Comparison of ENCODE assay signal across 27 cellular contexts in genomic region chr9:100479820-100480219, GRCh38.
"Had no signal": no experiment of that assay in that cellular context is flagged by ENCODE, and none has a peak within 500 bp of the region (broad histone marks: within the 10 kb centered on the region; RNA-seq: fewer than 3 reads in every experiment).

No MANE protein-coding gene starts in this region.

- H3K36me3 ChIP-seq: stomach, suprapubic skin, thoracic aorta, thyroid gland, tibial artery, tibial nerve, transverse colon, upper lobe of left lung, upper lobe of right lung, uterus, vagina had no signal

- H3K27ac ChIP-seq: stomach, suprapubic skin, testis, thoracic aorta, thyroid gland, tibial artery, tibial nerve, transverse colon, upper lobe of left lung, upper lobe of right lung, uterus, vagina had no signal

- H3K4me1 ChIP-seq: stomach, suprapubic skin, testis, thyroid gland, tibial artery, tibial nerve, transverse colon, upper lobe of left lung, upper lobe of right lung, uterus, vagina had no signal

- ATAC-seq: stimulated activated effector memory CD8-positive, alpha-beta T cell treated with anti-CD3 and anti-CD28 coated beads, Interleukin-12 subunit alpha, Interleukin-12 subunit beta, amount 100 ng/mL, for 72 hours; stimulated activated memory B cell treated with anti-CD40 and anti-IgM and Interleukin-4, amounts not matched to agents 10 μg/mL and 1 μg/mL and 100 μg/mL, for 72 hours; stimulated activated naive B cell treated with anti-CD40 and anti-IgM and Interleukin-4, amounts not matched to agents 10 μg/mL and 1 μg/mL and 100 μg/mL, for 72 hours; stimulated activated naive CD8-positive, alpha-beta T cell treated with anti-CD3 and anti-CD28 coated beads, Interleukin-15, amount 100 ng/mL, for 72 hours; stimulated activated naive CD8-positive, alpha-beta T cell treated with anti-CD3 and anti-CD28 coated beads, Interleukin-15, Interleukin-2, amounts not matched to agents 100 U/mL and 50 U/mL, for 24 hours; upper lobe of right lung had no signal

- DNase-seq: stimulated activated CD4-positive, alpha-beta T cell treated with anti-CD3 and anti-CD28 coated beads, Interleukin-2, amount 100 ng/mL, for 48 hours; stimulated activated CD4-positive, alpha-beta T cell treated with anti-CD3 and anti-CD28 coated beads, Interleukin-4, amount 100 ng/mL, for 1 hour; stimulated activated CD4-positive, alpha-beta T cell treated with anti-CD3 and anti-CD28 coated beads, Interleukin-4, amount 100 ng/mL, for 24 hours; stimulated activated CD4-positive, alpha-beta T cell treated with anti-CD3 and anti-CD28 coated beads, Interleukin-4, amount 100 ng/mL, for 4 hours; stimulated activated CD8-positive, alpha-beta memory T cell treated with anti-CD3 and anti-CD28 coated beads, Interleukin-4, amount 100 ng/mL, for 48 hours; stimulated activated naive B cell treated with anti-CD40 and anti-IgM and Interleukin-4, amounts not matched to agents 10 μg/mL and 1 μg/mL and 100 μg/mL, for 72 hours; stimulated activated naive CD4-positive, alpha-beta T cell; stimulated activated naive CD4-positive, alpha-beta T cell treated with Interleukin-2 at 50 U/mL for 16 hours; stimulated activated naive CD8-positive, alpha-beta T cell treated with anti-CD3 and anti-CD28 coated beads, Interleukin-15, amount 100 ng/mL, for 72 hours; stimulated activated naive CD8-positive, alpha-beta T cell treated with anti-CD3 and anti-CD28 coated beads, Interleukin-15, Interleukin-2, amounts not matched to agents 100 U/mL and 50 U/mL, for 24 hours; stomach; substantia nigra; testis; thyroid gland; tibial artery; transverse colon; trophoblast cell; upper lobe of left lung; upper lobe of right lung; uterus had no signal

- FAIRE-seq: urothelium cell line had no signal

- H3K9me3 ChIP-seq: stomach, suprapubic skin, testis, thoracic aorta, thyroid gland, tibial artery, tibial nerve, transverse colon, upper lobe of left lung, upper lobe of right lung, uterus, vagina had no signal

- H3K4me3 ChIP-seq: stomach, suprapubic skin, testis, thoracic aorta, thyroid gland, tibial artery, tibial nerve, transverse colon, upper lobe of left lung, upper lobe of right lung, uterus, vagina had no signal
